ENCODE assay signal across 19 cellular contexts in the genomic region with DNA sequence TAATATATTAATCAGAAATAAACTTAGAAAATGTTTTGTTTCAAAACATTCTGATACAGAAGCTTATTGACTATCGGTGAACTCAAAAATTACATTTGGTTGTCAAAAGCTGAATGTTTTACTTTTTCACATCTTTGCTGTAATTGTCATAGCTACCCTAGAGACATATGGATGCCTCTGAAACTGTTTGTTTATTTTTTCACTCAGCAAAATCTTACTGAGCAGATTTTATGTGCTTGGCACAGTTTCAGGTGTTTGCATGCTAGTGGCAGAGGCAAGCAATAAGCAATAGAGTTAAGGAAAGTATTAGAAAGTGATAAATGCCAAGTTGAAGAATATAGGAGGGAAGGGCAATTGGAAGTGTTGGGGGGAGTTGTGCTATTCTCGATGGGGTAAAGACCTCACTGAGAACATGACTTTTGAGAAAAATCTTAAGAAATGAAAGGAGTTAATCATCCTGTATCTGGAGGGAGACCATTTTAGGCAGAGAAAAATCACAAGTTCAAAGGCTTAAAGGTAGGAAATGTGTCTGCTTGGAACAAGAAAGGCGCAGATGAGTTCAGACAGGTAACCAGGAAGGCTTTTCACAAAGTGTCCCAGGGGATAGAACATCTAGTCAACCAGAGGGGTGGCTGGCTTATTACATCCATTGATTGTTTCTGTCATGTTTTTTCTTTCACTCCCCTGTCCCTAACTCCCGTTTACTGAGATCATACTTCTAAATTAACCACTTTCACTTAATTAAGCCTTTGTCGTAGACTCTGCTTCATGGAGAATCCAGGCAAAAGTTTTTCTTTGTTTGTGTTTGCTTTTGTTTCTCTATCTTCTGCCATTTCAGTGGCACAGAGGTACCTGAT. TPM values are rescaled to one million over a fixed set of nuclear protein-coding genes. Genes with fewer than 3 reads are reported as not detected.
DNase-seq lines count a peak whose midpoint lies in the region; TF ChIP-seq lines count a peak whose summit lies in the region.
"Had no signal": no experiment of that assay in that cellular context is flagged by ENCODE, and none has a peak within 500 bp of the region (broad histone marks: within the 10 kb centered on the region; RNA-seq: fewer than 3 reads in every experiment).

No MANE protein-coding gene starts in this region.

- H2BK120ac ChIP-seq in neuronal stem cell (ENCODE audit: low read depth, low read length): no peak overlapping the region

- no peak overlapping the region for H3K14ac ChIP-seq in neuronal stem cell (ENCODE audit: low read length)

- H3K9me2 ChIP-seq in Loucy (replicated peaks; ENCODE audit: low read depth, low read length): no peaks in the 10 kb centered on the region

- no peak overlapping the region for H3K18ac ChIP-seq in neuronal stem cell (ENCODE audit: low read length)

- H2AFZ ChIP-seq in Loucy (ENCODE audit: low read length): peak overlapping the region; percentile 54
- H2AFZ ChIP-seq in neuronal stem cell (ENCODE audit: low read length): peak overlapping the region; percentile 15
- H2AFZ ChIP-seq: parathyroid adenoma had no signal

- no peaks in the 10 kb centered on the region for H3K79me2 ChIP-seq in Loucy (ENCODE audit: insufficient read depth, low read length)
- H3K79me2 ChIP-seq: parathyroid adenoma had no signal

- DNase-seq in DMS 273 (lab: John Stamatoyannopoulos, UW; ENCODE audit: unreplicated experiment) (peak; percentile 76), brain pericyte (ENCODE audit: low read depth, low spot score) (peak; percentile 20), neuronal stem cell (ENCODE audit: low spot score) (no peak), posterior vena cava (ENCODE audit: low spot score) (no peak), substantia nigra (lab: John Stamatoyannopoulos, UW) (no peak)
- no peak for DNase-seq in activated T-helper 1 cell treated with anti-CD3 and anti-CD28 coated beads, Interleukin-12 subunit alpha, Interleukin-12 subunit beta, Interleukin-2, Interleukin-4 antibody, amounts not matched to agents 30 ng/mL and 10 ng/mL and 1 ng/mL, durations not matched to agents 14 hours and 24 hours and 36 hours (ENCODE audit: low spot score)
- DNase-seq in activated naive CD4-positive, alpha-beta T cell (lab: John Stamatoyannopoulos, UW): no peak
- DNase-seq: brain microvascular endothelial cell; hypothalamus; Karpas-422; left colon; NCI-H187; SHP77; spleen; stimulated activated naive CD4-positive, alpha-beta T cell treated with Interleukin-2 at 50 U/mL for 16 hours had no signal

- H3K4me1 Mint-ChIP-seq in activated T-helper 1 cell treated with anti-CD3 and anti-CD28 coated beads, Interleukin-12 subunit alpha, Interleukin-12 subunit beta, Interleukin-2, Interleukin-4 antibody, amounts not matched to agents 30 ng/mL and 10 ng/mL and 1 ng/mL, durations not matched to agents 14 hours and 24 hours and 36 hours (ENCODE audit: low read depth): no peaks in the 10 kb centered on the region

- H3K36me3 ChIP-seq in Loucy (ENCODE audit: insufficient read depth, low read length) (no peaks in the 10 kb centered on the region), neuronal stem cell (replicated peaks in 1 of 2; ENCODE audit: control insufficient read depth in 2 of 2, insufficient read depth in 2 of 2, low read length in 2 of 2) (no peaks in the 10 kb centered on the region)
- H3K36me3 ChIP-seq: brain microvascular endothelial cell, spleen had no signal

- no peak overlapping the region for H3K27ac Mint-ChIP-seq in activated T-helper 1 cell treated with anti-CD3 and anti-CD28 coated beads, Interleukin-12 subunit alpha, Interleukin-12 subunit beta, Interleukin-2, Interleukin-4 antibody, amounts not matched to agents 30 ng/mL and 10 ng/mL and 1 ng/mL, durations not matched to agents 14 hours and 24 hours and 36 hours
- H3K27ac Mint-ChIP-seq: activated naive CD8-positive, alpha-beta T cell had no signal

- H3K36me3 Mint-ChIP-seq in activated T-helper 1 cell treated with anti-CD3 and anti-CD28 coated beads, Interleukin-12 subunit alpha, Interleukin-12 subunit beta, Interleukin-2, Interleukin-4 antibody, amounts not matched to agents 30 ng/mL and 10 ng/mL and 1 ng/mL, durations not matched to agents 14 hours and 24 hours and 36 hours (ENCODE audit: low read depth): no peaks in the 10 kb centered on the region
- H3K36me3 Mint-ChIP-seq: activated naive CD8-positive, alpha-beta T cell had no signal

- no peak overlapping the region for H3K9ac ChIP-seq in Loucy (ENCODE audit: low read depth, low read length, poor library complexity, severe bottlenecking)
- no peak overlapping the region for H3K9ac ChIP-seq in neuronal stem cell (ENCODE audit: low read depth, low read length, poor library complexity)
- H3K9ac ChIP-seq: parathyroid adenoma had no signal

- no peak overlapping the region for H2BK5ac ChIP-seq in neuronal stem cell (ENCODE audit: low read length)

- intact Hi-C loops in posterior vena cava (cut with DNase I): no loop called here
- intact Hi-C loops in activated T-helper 1 cell treated with anti-CD3 and anti-CD28 coated beads, Interleukin-12 subunit alpha, Interleukin-12 subunit beta, Interleukin-2, Interleukin-4 antibody, amounts not matched to agents 30 ng/mL and 10 ng/mL and 1 ng/mL, durations not matched to agents 14 hours and 24 hours and 36 hours (cut with micrococcal nuclease): no loop called here

- H3K27me3 ChIP-seq in Loucy (ENCODE audit: insufficient read depth, low read length, poor library complexity, severe bottlenecking) (no peaks in the 10 kb centered on the region), neuronal stem cell (ENCODE audit: control insufficient read depth in 3 of 3, insufficient read depth in 3 of 3, low read depth in 1 of 3, low read length in 3 of 3) (no peaks in the 10 kb centered on the region)
- H3K27me3 ChIP-seq: brain microvascular endothelial cell, spleen had no signal

- H2BK12ac ChIP-seq in neuronal stem cell (ENCODE audit: low read length): no peak overlapping the region

- H3K27ac ChIP-seq in neuronal stem cell (replicated peaks; ENCODE audit: low read length): no peak overlapping the region
- H3K27ac ChIP-seq in substantia nigra (ENCODE audit: low read depth, low read length, poor library complexity, severe bottlenecking): no peak overlapping the region
- H3K27ac ChIP-seq: brain microvascular endothelial cell, parathyroid adenoma, spleen had no signal

- no peak overlapping the region for H3K4ac ChIP-seq in neuronal stem cell (ENCODE audit: low read length)

- no peak overlapping the region for H3K4me3 ChIP-seq in Loucy (ENCODE audit: low read length, poor library complexity, severe bottlenecking)
- H3K4me3 ChIP-seq in neuronal stem cell (ENCODE audit: low read length in 2 of 2): no peak overlapping the region
- H3K4me3 ChIP-seq: spleen had no signal

- H3K27me3 Mint-ChIP-seq in activated T-helper 1 cell treated with anti-CD3 and anti-CD28 coated beads, Interleukin-12 subunit alpha, Interleukin-12 subunit beta, Interleukin-2, Interleukin-4 antibody, amounts not matched to agents 30 ng/mL and 10 ng/mL and 1 ng/mL, durations not matched to agents 14 hours and 24 hours and 36 hours (ENCODE audit: insufficient read depth): peaks cover 5% of the 10 kb centered on the region
- H3K27me3 Mint-ChIP-seq: activated naive CD8-positive, alpha-beta T cell had no signal

- H3K9me3 Mint-ChIP-seq in activated T-helper 1 cell treated with anti-CD3 and anti-CD28 coated beads, Interleukin-12 subunit alpha, Interleukin-12 subunit beta, Interleukin-2, Interleukin-4 antibody, amounts not matched to agents 30 ng/mL and 10 ng/mL and 1 ng/mL, durations not matched to agents 14 hours and 24 hours and 36 hours: no peaks in the 10 kb centered on the region

- no peak for TF ChIP-seq CTCF in Loucy (conservative IDR thresholded peaks at IDR 0.05; ENCODE audit: low read length)

- H4K8ac ChIP-seq in neuronal stem cell (ENCODE audit: low read depth, low read length): no peak overlapping the region

- no peaks in the 10 kb centered on the region for H3K4me1 ChIP-seq in Loucy (ENCODE audit: insufficient read depth, low read length, poor library complexity, severe bottlenecking)
- no peaks in the 10 kb centered on the region for H3K4me1 ChIP-seq in neuronal stem cell (ENCODE audit: control insufficient read depth in 2 of 2, insufficient read depth in 1 of 2, low read depth in 1 of 2, low read length in 2 of 2)
- H3K4me1 ChIP-seq: parathyroid adenoma had no signal

- H3K23ac ChIP-seq in neuronal stem cell (ENCODE audit: low read depth, low read length, poor library complexity): no peak overlapping the region

- H3K4me2 ChIP-seq in Loucy (ENCODE audit: low read depth, low read length, poor library complexity, severe bottlenecking) (no peak overlapping the region), neuronal stem cell (ENCODE audit: insufficient read depth, low read length, poor library complexity, severe bottlenecking) (no peak overlapping the region)

- H3K79me1 ChIP-seq in neuronal stem cell (ENCODE audit: low read depth, low read length): no peaks in the 10 kb centered on the region

- no peaks in the 10 kb centered on the region for H4K20me1 ChIP-seq in Loucy (ENCODE audit: insufficient read depth, low read length, poor library complexity, severe bottlenecking)

- no peak overlapping the region for H2BK15ac ChIP-seq in neuronal stem cell (ENCODE audit: low read length)

- no CpG with 5 or more reads among the region's 5 CpGs for WGBS in neuronal stem cell (ENCODE audit: extremely low coverage in 2 of 2, insufficient read length in 2 of 2, insufficient replicate concordance in 1 of 2), 2 donors

- H3K9me3 ChIP-seq in Loucy (ENCODE audit: insufficient read depth, low read depth, low read length): no peaks in the 10 kb centered on the region
- no peaks in the 10 kb centered on the region for H3K9me3 ChIP-seq in neuronal stem cell (replicated peaks in 1 of 2; ENCODE audit: control insufficient read depth in 2 of 2, insufficient read depth in 1 of 2, low read depth in 1 of 2, low read length in 2 of 2)
- H3K9me3 ChIP-seq: spleen had no signal

- H3K4me3 Mint-ChIP-seq in activated T-helper 1 cell treated with anti-CD3 and anti-CD28 coated beads, Interleukin-12 subunit alpha, Interleukin-12 subunit beta, Interleukin-2, Interleukin-4 antibody, amounts not matched to agents 30 ng/mL and 10 ng/mL and 1 ng/mL, durations not matched to agents 14 hours and 24 hours and 36 hours: no peak overlapping the region
- H3K4me3 Mint-ChIP-seq: activated naive CD8-positive, alpha-beta T cell had no signal

- H4K91ac ChIP-seq in neuronal stem cell (ENCODE audit: low read depth, low read length, poor library complexity): no peak overlapping the region

- no peaks in the 10 kb centered on the region for H3F3A ChIP-seq in Loucy (ENCODE audit: low read depth)

- no peak overlapping the region for H2AK5ac ChIP-seq in neuronal stem cell (ENCODE audit: low read depth, low read length)

RNA-seq across cellular contexts. Expression of gene COBLL1, which starts 27.2 kb away (rescaled TPM):
- polyA plus RNA-seq in neuronal stem cell (2013, experiment 1 of 2): 1.0 TPM
- 0.97 TPM for polyA plus RNA-seq in neuronal stem cell (2013, experiment 2 of 2)
- total RNA-seq in posterior vena cava: 10 to 100 TPM; 76.9 to 92.6 TPM
- total RNA-seq in activated T-helper 1 cell treated with anti-CD3 and anti-CD28 coated beads, Interleukin-12 subunit alpha, Interleukin-12 subunit beta, Interleukin-2, Interleukin-4 antibody, amounts not matched to agents 30 ng/mL and 10 ng/mL and 1 ng/mL, durations not matched to agents 14 hours and 24 hours and 36 hours: not detected in 2 replicates
- total RNA-seq: T-helper 1 cell treated with Interleukin-12 subunit alpha and Interleukin-12 subunit beta and Interleukin-4 antibody, amounts not matched to agents 30 ng/mL and 1 ng/mL, for 36 hours had no signal

Comparison
In these comparisons a context has a peak if more than half of its experiments do, and no peak if none do; other contexts are left out.
1. DNase-seq: peak in DMS 273 (single experiment) and brain pericyte (single experiment); none in neuronal stem cell (single experiment), posterior vena cava (single experiment), activated T-helper 1 cell treated with anti-CD3 and anti-CD28 coated beads, Interleukin-12 subunit alpha, Interleukin-12 subunit beta, Interleukin-2, Interleukin-4 antibody, amounts not matched to agents 30 ng/mL and 10 ng/mL and 1 ng/mL, durations not matched to agents 14 hours and 24 hours and 36 hours (single experiment), activated naive CD4-positive, alpha-beta T cell (0 of 4) and substantia nigra (0 of 49).
2. RNA of gene COBLL1, which starts 27.2 kb away (total RNA-seq): 76.9 to 92.6 TPM in posterior vena cava; not detected in activated T-helper 1 cell treated with anti-CD3 and anti-CD28 coated beads, Interleukin-12 subunit alpha, Interleukin-12 subunit beta, Interleukin-2, Interleukin-4 antibody, amounts not matched to agents 30 ng/mL and 10 ng/mL and 1 ng/mL, durations not matched to agents 14 hours and 24 hours and 36 hours; every median in the first group is over 10 times any median in the second.